16 cellular contexts compared by ENCODE assay signal in the genomic region with DNA sequence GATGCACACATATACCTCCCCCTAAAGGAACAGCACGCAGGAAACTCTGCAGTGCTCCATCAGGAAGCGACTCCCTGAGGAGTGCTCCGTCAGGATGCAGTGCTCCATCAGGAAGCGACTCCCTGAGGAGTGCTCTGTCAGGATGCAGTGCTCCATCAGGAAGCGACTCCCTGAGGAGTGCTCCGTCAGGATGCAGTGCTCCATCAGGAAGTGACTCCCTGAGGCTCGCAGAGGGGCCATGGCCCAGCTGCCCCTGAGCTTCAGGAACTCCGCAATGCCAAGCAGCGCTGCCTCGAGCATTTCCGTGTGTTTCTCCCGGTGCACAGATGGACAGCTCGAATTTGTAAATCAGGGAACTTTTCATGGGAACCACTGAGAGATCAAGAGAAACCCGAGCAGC.
DNase-seq lines count a peak whose midpoint lies in the region; ATAC-seq, FAIRE-seq and TF ChIP-seq lines count a peak whose summit lies in the region.
"Had no signal": no experiment of that assay in that cellular context is flagged by ENCODE, and none has a peak within 500 bp of the region (broad histone marks: within the 10 kb centered on the region; RNA-seq: fewer than 3 reads in every experiment).

No MANE protein-coding gene starts in this region.

- H3K27me3 ChIP-seq in K562 (ENCODE audit: control insufficient read depth in 2 of 2, insufficient read depth in 2 of 2, low read length in 2 of 2) (peaks cover 3 to 18% of the 10 kb centered on the region in 2 experiments; a peak in 3 of 5 replicates), SJCRH30 (no peaks in the 10 kb centered on the region)
- H3K27me3 ChIP-seq: BLaER1 had no signal

- H3K27me3 Mint-ChIP-seq in memory B cell, result no peaks in the 10 kb centered on the region

- no peak for TF ChIP-seq POLR2A in K562 (conservative IDR thresholded peaks at IDR 0.05)

- H3K27ac ChIP-seq in SK-N-MC, result peak overlapping the region; percentile 78
- no peak overlapping the region for H3K27ac ChIP-seq in K562 (ENCODE audit: extremely low read depth, low read depth, low read length)
- H3K27ac ChIP-seq in SJCRH30, result no peak overlapping the region
- H3K27ac ChIP-seq: A549, BLaER1, GM23248 had no signal

- 1% methylated on average over 14 of the region's 14 CpGs for WGBS in K562 (ENCODE audit: insufficient coverage, low coverage, missing lambda C conversion rate)

- BruUV-seq in K562 (replicated peaks; lab: Mats Ljungman, UMichigan), result no TSS peak

- peak overlapping the region; percentile 63 for H3K27ac Mint-ChIP-seq in memory B cell
- H3K27ac Mint-ChIP-seq: CD8-positive, alpha-beta memory T cell had no signal

- no peak overlapping the region for H3K4me3 Mint-ChIP-seq in memory B cell
- H3K4me3 Mint-ChIP-seq: CD8-positive, alpha-beta memory T cell had no signal

- no peak overlapping the region for H2AFZ ChIP-seq in K562 (ENCODE audit: low read depth, low read length)
- H2AFZ ChIP-seq: GM23248 had no signal

- in situ Hi-C loops in K562 (cut with MboI), result no loop called here

- H3K4me2 ChIP-seq in K562 (ENCODE audit: insufficient read depth, low read length), result no peak overlapping the region
- H3K4me2 ChIP-seq: A549, BLaER1 had no signal

- H3K79me2 ChIP-seq in K562 (ENCODE audit: control insufficient read depth, insufficient read depth, low read length), result no peaks in the 10 kb centered on the region

- H3K36me3 ChIP-seq in SK-N-MC (ENCODE audit: insufficient read depth, low read length) (no peaks in the 10 kb centered on the region), K562 (ENCODE audit: control insufficient read depth, insufficient read depth, low read length) (no peaks in the 10 kb centered on the region), SJCRH30 (no peaks in the 10 kb centered on the region)

- H3K36me3 Mint-ChIP-seq in memory B cell, result peaks cover 33% of the 10 kb centered on the region
- H3K36me3 Mint-ChIP-seq: CD8-positive, alpha-beta memory T cell had no signal

- H3K9me1 ChIP-seq in K562 (ENCODE audit: control insufficient read depth, insufficient read depth, low read length), result no peaks in the 10 kb centered on the region

- POLR2A ChIA-PET in K562 (lab: Yijun Ruan, JAX), result no interaction called here

- H3K9me3 Mint-ChIP-seq in memory B cell, result no peaks in the 10 kb centered on the region

- TF ChIP-seq CTCF in K562 (IDR thresholded peaks at IDR 0.05 in 2 of 3, conservative IDR thresholded peaks at IDR 0.05 in 1 of 3; ENCODE audit: insufficient read depth in 2 of 3, low read depth in 1 of 3, low read length in 3 of 3) (no peak), omental fat pad (IDR thresholded peaks at IDR 0.05) (no peak)

- intact Hi-C loops in K562 (cut with micrococcal nuclease), result no loop called here

- H4K20me1 ChIP-seq in K562 (replicated peaks; ENCODE audit: control insufficient read depth, insufficient read depth, low read length), result no peaks in the 10 kb centered on the region

- no peak for TF ChIP-seq EP300 in K562 (IDR thresholded peaks at IDR 0.05; ENCODE audit: low read length)

- H3K4me3 ChIP-seq in SK-N-MC (no peak overlapping the region), K562 (no peak overlapping the region), SJCRH30 (no peak overlapping the region)
- H3K4me3 ChIP-seq: A549, BLaER1, GM23248 had no signal

- TF ChIP-seq RAD21 in K562 (CRISPR knock-in tag; conservative IDR thresholded peaks at IDR 0.05 in 1 of 2, IDR thresholded peaks at IDR 0.05 in 1 of 2), result no peak

- no peaks in the 10 kb centered on the region for H3K4me1 ChIP-seq in K562 (replicated peaks in 1 of 2; ENCODE audit: control insufficient read depth in 2 of 2, insufficient read depth in 2 of 2, low read length in 2 of 2)
- H3K4me1 ChIP-seq in SJCRH30, result no peaks in the 10 kb centered on the region
- H3K4me1 ChIP-seq: A549, Caco-2 had no signal

- peaks cover 43% of the 10 kb centered on the region for H3K4me1 Mint-ChIP-seq in memory B cell
- H3K4me1 Mint-ChIP-seq: CD8-positive, alpha-beta memory T cell had no signal

- H3K9me3 ChIP-seq in SK-N-MC (ENCODE audit: low read depth, low read length) (no peaks in the 10 kb centered on the region), K562 (replicated peaks; ENCODE audit: control insufficient read depth, insufficient read depth, low read depth, low read length) (no peaks in the 10 kb centered on the region), SJCRH30 (replicated peaks) (no peaks in the 10 kb centered on the region)
- H3K9me3 ChIP-seq: A549, BLaER1, Caco-2 had no signal

- DNase-seq in SK-N-MC (ENCODE audit: low read depth, low spot score) (no peak), K562 (ENCODE audit: extremely low read depth in 1 of 4, low spot score in 3 of 4) (no peak), memory B cell (ENCODE audit: low spot score in 2 of 2) (no peak), NCI-H1092 (lab: John Stamatoyannopoulos, UW) (no peak), SJCRH30 (no peak), omental fat pad (ENCODE audit: low spot score) (no peak)
- DNase-seq: Caco-2; CD8-positive, alpha-beta memory T cell; DMS53; GF-D8 had no signal

- no peak for ATAC-seq in K562
- no peak for ATAC-seq in memory B cell (ENCODE audit: low read depth)
- no peak for ATAC-seq in omental fat pad (ENCODE audit: low FRiP score)
- ATAC-seq: A549, HCT116 had no signal

- FAIRE-seq in K562 (lab: Jason Lieb, UNC), result no peak
- FAIRE-seq: A549, H54, HTR-8/SVneo had no signal

- CTCF ChIA-PET in K562 (lab: Yijun Ruan, JAX; ENCODE audit: low intra/inter-chr PET ratio), result no interaction called here

- H3K9ac ChIP-seq in SK-N-MC (ENCODE audit: insufficient read length), result no peak overlapping the region
- H3K9ac ChIP-seq in K562 (ENCODE audit: insufficient read depth in 1 of 2, low read depth in 2 of 2, low read length in 2 of 2), result no peak overlapping the region
- H3K9ac ChIP-seq: BLaER1, GM23248 had no signal

TF ChIP-seq in K562, 482 proteins besides CTCF, POLR2A, EP300 and RAD21:
- TF ChIP-seq ZNF263 (CRISPR knock-in tag; IDR thresholded peaks at IDR 0.05; ENCODE audit: borderline replicate concordance) (peak; percentile 76), ZBTB1 (CRISPR knock-in tag; IDR thresholded peaks at IDR 0.05; ENCODE audit: borderline replicate concordance, low read depth) (no peak)
